Comparison of ENCODE assay signal across 16 cellular contexts in genomic region chr19:1780272-1780957, GRCh38. TPM values are rescaled to one million over a fixed set of nuclear protein-coding genes. Genes with fewer than 3 reads are reported as not detected.
A peak's percentile ranks its signal among the peaks of the same experiment; 100 is the strongest.
DNase-seq lines count a peak whose midpoint lies in the region; ATAC-seq and TF ChIP-seq lines count a peak whose summit lies in the region.
"Had no signal": no experiment of that assay in that cellular context is flagged by ENCODE, and none has a peak within 500 bp of the region (broad histone marks: within the 10 kb centered on the region; RNA-seq: fewer than 3 reads in every experiment).

No MANE protein-coding gene starts in this region.

- no peaks in the 10 kb centered on the region for H3K36me3 ChIP-seq in mammary epithelial cell (ENCODE audit: insufficient read depth, low read length)
- H3K36me3 ChIP-seq in breast epithelium = no peaks in the 10 kb centered on the region
- H3K36me3 ChIP-seq: esophagus muscularis mucosa, HAP-1, stomach had no signal

- no peak overlapping the region for H3K4me2 ChIP-seq in mammary epithelial cell (ENCODE audit: insufficient read depth, low read depth, low read length)

- H3K4me3 ChIP-seq in mammary epithelial cell (replicated peaks in 1 of 3; ENCODE audit: insufficient read depth in 1 of 3, low read depth in 2 of 3, low read length in 3 of 3) (no peak overlapping the region), breast epithelium (no peak overlapping the region)
- H3K4me3 ChIP-seq: esophagus muscularis mucosa, HAP-1, stomach had no signal

- intact Hi-C loops in mammary epithelial cell (cut with micrococcal nuclease) (no loop called here), breast epithelium (cut with DNase I; ENCODE audit: low total_unique reads) (no loop called here)

- no peak for TF ChIP-seq POLR2A in breast epithelium (IDR thresholded peaks at IDR 0.05)

- dilution Hi-C loops in mammary epithelial cell (cut with HindIII; ENCODE audit: low sequenced_read_pairs) = no loop called here

- H3K79me2 ChIP-seq in mammary epithelial cell (ENCODE audit: insufficient read depth, low read length) = no peaks in the 10 kb centered on the region

- no peak overlapping the region for H2AFZ ChIP-seq in mammary epithelial cell (ENCODE audit: low read depth, low read length)

- H3K9me3 ChIP-seq in mammary epithelial cell (replicated peaks; ENCODE audit: insufficient read depth, low read length) (no peaks in the 10 kb centered on the region), breast epithelium (peaks cover 11 to 15% of the 10 kb centered on the region in 2 donors)

- H3K36me3 Mint-ChIP-seq in nephron progenitor cell (ENCODE audit: low read depth) = peaks cover 4% of the 10 kb centered on the region
- no peaks in the 10 kb centered on the region for H3K36me3 Mint-ChIP-seq in activated T-cell treated with anti-CD3 and anti-CD28 coated beads, Interleukin-2, amount 50 U/mL, for 4 hours (ENCODE audit: insufficient read depth)

- TF ChIP-seq CTCF in mammary epithelial cell (conservative IDR thresholded peaks at IDR 0.05 in 1 of 2, IDR thresholded peaks at IDR 0.05 in 1 of 2; ENCODE audit: extremely low read depth in 1 of 2, insufficient read depth in 1 of 2, low read depth in 1 of 2, low read length in 2 of 2) (peak; percentile 22 to 46), breast epithelium (IDR thresholded peaks at IDR 0.05) (no peak), nephron progenitor cell (IDR thresholded peaks at IDR 0.05) (no peak)

- no peaks in the 10 kb centered on the region for H3K4me1 ChIP-seq in mammary epithelial cell (ENCODE audit: insufficient read depth, low read length)
- no peaks in the 10 kb centered on the region for H3K4me1 ChIP-seq in breast epithelium
- H3K4me1 ChIP-seq: HAP-1 had no signal

- no peak for DNase-seq in mammary epithelial cell
- no peak for DNase-seq in breast epithelium (ENCODE audit: low spot score in 2 of 2)
- DNase-seq in RPMI7951 (ENCODE audit: low read depth) = peak; percentile 46
- DNase-seq in fibroblast of gingiva (ENCODE audit: low read depth) = peak; percentile 20
- DNase-seq in caudate nucleus (lab: John Stamatoyannopoulos, UW) = no peak
- DNase-seq in globus pallidus (ENCODE audit: low spot score) = no peak
- DNase-seq in nephron progenitor cell = no peak
- DNase-seq in activated T-cell treated with anti-CD3 and anti-CD28 coated beads, Interleukin-2, amount 50 U/mL, for 4 hours = no peak
- DNase-seq: activated CD4-positive, CD25-positive, alpha-beta regulatory T cell; left cardiac atrium; NCI-H2171 treated with DMSO at 0.1 percent for 48 hours; stimulated activated CD4-positive, alpha-beta T cell treated with anti-CD3 and anti-CD28 coated beads, Interleukin-2, amount 100 ng/mL, for 24 hours; stomach had no signal

- no peaks in the 10 kb centered on the region for H4K20me1 ChIP-seq in mammary epithelial cell (ENCODE audit: insufficient read depth, low read length)

- H3K27ac ChIP-seq in mammary epithelial cell (ENCODE audit: insufficient read depth, low read depth, low read length) (no peak overlapping the region), breast epithelium (no peak overlapping the region), caudate nucleus (ENCODE audit: low read depth, low read length) (no peak overlapping the region)
- H3K27ac ChIP-seq: esophagus muscularis mucosa, stomach had no signal

- no TSS peak for BruUV-seq in mammary epithelial cell (replicated peaks; lab: Mats Ljungman, UMichigan)

- H3K9me3 Mint-ChIP-seq in nephron progenitor cell = peaks cover 51% of the 10 kb centered on the region
- no peaks in the 10 kb centered on the region for H3K9me3 Mint-ChIP-seq in activated T-cell treated with anti-CD3 and anti-CD28 coated beads, Interleukin-2, amount 50 U/mL, for 4 hours

- in situ Hi-C loops in mammary epithelial cell (cut with MboI; ENCODE audit: low sequenced_read_pairs in 2 of 2) = loop anchor here in 1 of 2 donors (25.0 kb wide), 1 partner anchor 243 kb away; no protein-coding TSS in a partner anchor

- CTCF ChIA-PET in mammary epithelial cell (lab: Charles Lee; ENCODE audit: low non-redundant PET) = interaction anchor here (0.7 kb wide), 1 partner anchor 53 kb away, joined by 6 read pairs; no protein-coding TSS in a partner anchor

- peaks cover 100% of the 10 kb centered on the region for H3K27me3 Mint-ChIP-seq in nephron progenitor cell (ENCODE audit: low read depth, poor library complexity)
- peaks cover 67% of the 10 kb centered on the region for H3K27me3 Mint-ChIP-seq in activated T-cell treated with anti-CD3 and anti-CD28 coated beads, Interleukin-2, amount 50 U/mL, for 4 hours (ENCODE audit: low read depth)

- no peak overlapping the region for H3K27ac Mint-ChIP-seq in nephron progenitor cell
- H3K27ac Mint-ChIP-seq: activated T-helper 1 cell treated with anti-CD3 and anti-CD28 coated beads, Interleukin-12 subunit alpha, Interleukin-12 subunit beta, Interleukin-2, Interleukin-4 antibody, amounts not matched to agents 30 ng/mL and 10 ng/mL and 1 ng/mL, durations not matched to agents 14 hours and 24 hours and 36 hours had no signal

- WGBS in mammary epithelial cell (ENCODE audit: low coverage, missing lambda C conversion rate) = 46% methylated on average over 4 of the region's 13 CpGs

- no peak overlapping the region for H3K4me3 Mint-ChIP-seq in nephron progenitor cell
- H3K4me3 Mint-ChIP-seq in activated T-cell treated with anti-CD3 and anti-CD28 coated beads, Interleukin-2, amount 50 U/mL, for 4 hours = no peak overlapping the region
- H3K4me3 Mint-ChIP-seq: activated T-helper 1 cell treated with anti-CD3 and anti-CD28 coated beads, Interleukin-12 subunit alpha, Interleukin-12 subunit beta, Interleukin-2, Interleukin-4 antibody, amounts not matched to agents 30 ng/mL and 10 ng/mL and 1 ng/mL, durations not matched to agents 14 hours and 24 hours and 36 hours had no signal

- ATAC-seq in activated T-cell treated with anti-CD3 and anti-CD28 coated beads, Interleukin-2, amount 50 U/mL, for 4 hours = no peak
- ATAC-seq: left cardiac atrium had no signal

- no peaks in the 10 kb centered on the region for H3K4me1 Mint-ChIP-seq in nephron progenitor cell
- peaks cover 3% of the 10 kb centered on the region for H3K4me1 Mint-ChIP-seq in activated T-cell treated with anti-CD3 and anti-CD28 coated beads, Interleukin-2, amount 50 U/mL, for 4 hours (ENCODE audit: low read depth)

- no peaks in the 10 kb centered on the region for H3K27me3 ChIP-seq in mammary epithelial cell (ENCODE audit: insufficient read depth, low read length)
- H3K27me3 ChIP-seq in breast epithelium = peaks cover 5 to 88% of the 10 kb centered on the region in 2 donors

- H3K9ac ChIP-seq in mammary epithelial cell (ENCODE audit: insufficient read depth, low read length) = no peak overlapping the region

RNA-seq across cellular contexts. Expression of gene ONECUT3, which starts 27.1 kb away (rescaled TPM):
- total RNA-seq in mammary epithelial cell (under 1 TPM in 1 of 2 donors, not detected in 1; 0.09 TPM), breast epithelium (not detected)
- polyA plus RNA-seq in mammary epithelial cell = 0.01 TPM
- not detected for polyA minus RNA-seq in mammary epithelial cell
- not detected in 2 replicates for total RNA-seq in RPMI7951 (2014; rRNA removed; shearing (Covaris generic))
- not detected for total RNA-seq in activated T-cell treated with anti-CD3 and anti-CD28 coated beads, Interleukin-2, amount 50 U/mL, for 4 hours
- total RNA-seq: activated T-helper 1 cell treated with anti-CD3 and anti-CD28 coated beads, Interleukin-12 subunit alpha, Interleukin-12 subunit beta, Interleukin-2, Interleukin-4 antibody, amounts not matched to agents 30 ng/mL and 10 ng/mL and 1 ng/mL, durations not matched to agents 14 hours and 24 hours and 36 hours; esophagus muscularis mucosa; left cardiac atrium had no signal

RNA-seq across cellular contexts. Expression of gene ATP8B3, which starts 31.7 kb away (rescaled TPM):
- total RNA-seq in mammary epithelial cell = 1 to 10 TPM; 1.0 to 2.7 TPM
- polyA plus RNA-seq in mammary epithelial cell = 5.3 TPM
- 10.5 TPM for polyA minus RNA-seq in mammary epithelial cell
- total RNA-seq in breast epithelium = 1 to 10 TPM in 2 of 3 donors, under 1 TPM in 1; 0.66 to 1.4 (median 1.0) TPM
- 5.5 and 7.8 TPM in 2 replicates for total RNA-seq in RPMI7951 (2014; rRNA removed; shearing (Covaris generic))
- total RNA-seq in activated T-cell treated with anti-CD3 and anti-CD28 coated beads, Interleukin-2, amount 50 U/mL, for 4 hours = under 1 TPM; 0.37 to 0.66 (median 0.43) TPM

Comparison
In these comparisons a context has a peak if more than half of its experiments do, and no peak if none do; other contexts are left out.
1. CTCF ChIP-seq: peak in mammary epithelial cell (2 of 2); none in breast epithelium (0 of 3) and nephron progenitor cell (single experiment).
2. DNase-seq: peak in RPMI7951 (single experiment) and fibroblast of gingiva (single experiment); none in mammary epithelial cell (single experiment), breast epithelium (0 of 2), caudate nucleus (0 of 61), globus pallidus (single experiment), nephron progenitor cell (single experiment) and activated T-cell treated with anti-CD3 and anti-CD28 coated beads, Interleukin-2, amount 50 U/mL, for 4 hours (single experiment).